In the genomic region with DNA sequence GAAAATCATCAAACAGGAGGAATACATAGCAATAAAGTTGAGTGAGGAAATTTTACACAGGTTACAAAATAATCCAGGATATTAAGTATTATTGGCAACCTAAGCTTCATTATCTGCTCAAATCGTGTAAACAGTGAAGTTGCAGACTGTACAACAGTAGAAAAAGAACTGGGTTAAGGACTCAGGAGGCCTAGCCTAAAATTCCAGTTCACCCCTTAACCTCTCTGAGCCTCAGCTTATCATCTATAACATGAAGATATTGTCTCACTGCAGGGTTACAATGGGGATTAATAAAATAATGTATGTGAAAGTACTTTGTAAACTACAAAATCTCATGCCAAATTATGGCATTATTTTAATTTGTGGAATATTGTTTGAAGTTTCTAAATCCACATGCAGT, we compare ENCODE assay signal across 12 cellular contexts. TPM values are rescaled to one million over a fixed set of nuclear protein-coding genes. Genes with fewer than 3 reads are reported as not detected.
A peak's percentile ranks its signal among the peaks of the same experiment; 100 is the strongest.
DNase-seq lines count a peak whose midpoint lies in the region; ATAC-seq and TF ChIP-seq lines count a peak whose summit lies in the region.
"Had no signal": no experiment of that assay in that cellular context is flagged by ENCODE, and none has a peak within 500 bp of the region (broad histone marks: within the 10 kb centered on the region; RNA-seq: fewer than 3 reads in every experiment).

No MANE protein-coding gene starts in this region.

- no peaks in the 10 kb centered on the region for H3K9me2 ChIP-seq in hepatocyte (replicated peaks; ENCODE audit: insufficient read depth)
- H3K9me2 ChIP-seq in GM23338 (ENCODE audit: insufficient read depth) = no peaks in the 10 kb centered on the region; the same call in 1 of the 2 replicates

- peaks cover 2% of the 10 kb centered on the region for H3K36me3 Mint-ChIP-seq in activated T-cell treated with anti-CD3 and anti-CD28 coated beads, Interleukin-2, amount 50 U/mL, for 4 hours (ENCODE audit: insufficient read depth)
- peaks cover 4% of the 10 kb centered on the region for H3K36me3 Mint-ChIP-seq in T-cell
- H3K36me3 Mint-ChIP-seq in stimulated activated memory B cell treated with anti-CD40 and anti-IgM and Interleukin-4, amounts not matched to agents 10 μg/mL and 1 μg/mL and 100 μg/mL, for 72 hours = peaks cover 15% of the 10 kb centered on the region
- peaks cover 3% of the 10 kb centered on the region; the same call in 1 of the 3 replicates for H3K36me3 Mint-ChIP-seq in GM23338 (ENCODE audit: low read depth)

- CTCF ChIA-PET in T-cell (lab: Charles Lee) = interaction anchor here (0.7 to 1.9 kb wide), 5 partner anchors 10 to 25 kb away, joined by 3 to 7 read pairs (median 4); no protein-coding TSS in a partner anchor

- no peak overlapping the region for H3K27ac ChIP-seq in hepatocyte
- no peak overlapping the region for H3K27ac ChIP-seq in GM23338 (ENCODE audit: low read depth)

- ATAC-seq in activated T-cell treated with anti-CD3 and anti-CD28 coated beads, Interleukin-2, amount 50 U/mL, for 4 hours = no peak
- peak in 1 of 4 experiments; percentile 31 for ATAC-seq in T-cell (replicated peaks in 1 of 4)
- no peak for ATAC-seq in stimulated activated memory B cell treated with anti-CD40 and anti-IgM and Interleukin-4, amounts not matched to agents 10 μg/mL and 1 μg/mL and 100 μg/mL, for 72 hours
- no peak for ATAC-seq in GM23338
- ATAC-seq in HG03460 (IDR thresholded peaks at IDR 0.05; ENCODE audit: unreplicated experiment) = no peak
- no peak for ATAC-seq in HG03565 (IDR thresholded peaks at IDR 0.05; ENCODE audit: unreplicated experiment)

- peak overlapping the region; percentile 61 to 87 for H3K27ac Mint-ChIP-seq in T-cell
- H3K27ac Mint-ChIP-seq in stimulated activated memory B cell treated with anti-CD40 and anti-IgM and Interleukin-4, amounts not matched to agents 10 μg/mL and 1 μg/mL and 100 μg/mL, for 72 hours = no peak overlapping the region
- H3K27ac Mint-ChIP-seq in GM23338 = no peak overlapping the region

- H3K4me1 ChIP-seq in hepatocyte (ENCODE audit: insufficient read depth) (no peaks in the 10 kb centered on the region), GM23338 (ENCODE audit: insufficient read depth) (no peaks in the 10 kb centered on the region)

- H3K4me3 ChIP-seq in hepatocyte (no peak overlapping the region), GM23338 (no peak overlapping the region)

- H2AFZ ChIP-seq in hepatocyte (no peak overlapping the region), GM23338 (no peak overlapping the region)

- no peaks in the 10 kb centered on the region for H3K27me3 Mint-ChIP-seq in activated T-cell treated with anti-CD3 and anti-CD28 coated beads, Interleukin-2, amount 50 U/mL, for 4 hours (ENCODE audit: low read depth)
- H3K27me3 Mint-ChIP-seq in T-cell (no peaks in the 10 kb centered on the region), GM23338 (ENCODE audit: insufficient read depth, low read depth, poor library complexity) (peaks cover 4% of the 10 kb centered on the region)
- H3K27me3 Mint-ChIP-seq in stimulated activated memory B cell treated with anti-CD40 and anti-IgM and Interleukin-4, amounts not matched to agents 10 μg/mL and 1 μg/mL and 100 μg/mL, for 72 hours = no peaks in the 10 kb centered on the region

- peaks cover 4% of the 10 kb centered on the region for H3K9me3 Mint-ChIP-seq in activated T-cell treated with anti-CD3 and anti-CD28 coated beads, Interleukin-2, amount 50 U/mL, for 4 hours
- H3K9me3 Mint-ChIP-seq in T-cell = no peaks in the 10 kb centered on the region
- H3K9me3 Mint-ChIP-seq in stimulated activated memory B cell treated with anti-CD40 and anti-IgM and Interleukin-4, amounts not matched to agents 10 μg/mL and 1 μg/mL and 100 μg/mL, for 72 hours = peaks cover 3% of the 10 kb centered on the region
- H3K9me3 Mint-ChIP-seq in GM23338 = no peaks in the 10 kb centered on the region; the same call in 2 of the 3 replicates
- H3K9me3 Mint-ChIP-seq: neural crest cell had no signal

- POLR2A ChIA-PET in T-cell (lab: Charles Lee) = interaction anchor here in 1 of 2 donors (0.7 kb wide), 1 partner anchor 16 kb away, joined by 3 read pairs; no protein-coding TSS in a partner anchor

- H3K79me2 ChIP-seq in hepatocyte (peaks cover 8% of the 10 kb centered on the region), GM23338 (replicated peaks; ENCODE audit: insufficient read depth) (peaks cover 39% of the 10 kb centered on the region)

- H4K20me1 ChIP-seq in hepatocyte (ENCODE audit: insufficient read depth, poor library complexity, severe bottlenecking) (no peaks in the 10 kb centered on the region), GM23338 (replicated peaks; ENCODE audit: insufficient read depth) (no peaks in the 10 kb centered on the region)

- TF ChIP-seq CTCF in hepatocyte (IDR thresholded peaks at IDR 0.05; ENCODE audit: poor library complexity) = no peak
- TF ChIP-seq CTCF in GM23338 (conservative IDR thresholded peaks at IDR 0.05; ENCODE audit: low read depth in 2 of 2) = no peak

- no peaks in the 10 kb centered on the region for H3K9me3 ChIP-seq in hepatocyte (ENCODE audit: low read depth)

- H3K27me3 ChIP-seq in hepatocyte = no peaks in the 10 kb centered on the region
- H3K27me3 ChIP-seq in GM23338 (ENCODE audit: insufficient read depth) = no peaks in the 10 kb centered on the region

- H3K36me3 ChIP-seq in hepatocyte (replicated peaks; ENCODE audit: insufficient read depth, low read depth) = no peaks in the 10 kb centered on the region
- no peaks in the 10 kb centered on the region for H3K36me3 ChIP-seq in GM23338 (ENCODE audit: insufficient read depth)

- H3K4me1 Mint-ChIP-seq in activated T-cell treated with anti-CD3 and anti-CD28 coated beads, Interleukin-2, amount 50 U/mL, for 4 hours (ENCODE audit: low read depth) = peaks cover 12% of the 10 kb centered on the region
- H3K4me1 Mint-ChIP-seq in T-cell = peaks cover 11 to 32% (median 13%) of the 10 kb centered on the region in 3 donors
- peaks cover 30% of the 10 kb centered on the region for H3K4me1 Mint-ChIP-seq in stimulated activated memory B cell treated with anti-CD40 and anti-IgM and Interleukin-4, amounts not matched to agents 10 μg/mL and 1 μg/mL and 100 μg/mL, for 72 hours
- no peaks in the 10 kb centered on the region for H3K4me1 Mint-ChIP-seq in GM23338
- H3K4me1 Mint-ChIP-seq: neural crest cell had no signal

- WGBS in hepatocyte (ENCODE audit: low lambda C conversion rate, missing lambda C conversion rate) = 27% methylated on average over 1 of the region's 1 CpG

- H3K4me2 ChIP-seq in hepatocyte (peak overlapping the region; percentile 45), GM23338 (no peak overlapping the region)

- no peak for DNase-seq in activated T-cell treated with anti-CD3 and anti-CD28 coated beads, Interleukin-2, amount 50 U/mL, for 4 hours
- DNase-seq in activated T-cell treated with anti-CD3 and anti-CD28 coated beads, Interleukin-2, amount 50 U/mL, for 1 hour = no peak
- DNase-seq in T-cell (no peak), hepatocyte (ENCODE audit: low spot score) (no peak), GM23338 (ENCODE audit: low spot score) (no peak)
- DNase-seq: activated CD4-positive, CD25-positive, alpha-beta regulatory T cell; amniotic stem cell; NCI-H2107 had no signal

- no peaks in the 10 kb centered on the region for H3F3A ChIP-seq in GM23338 (replicated peaks; ENCODE audit: low read depth)

- peak overlapping the region; percentile 74 for H3K4me3 Mint-ChIP-seq in activated T-cell treated with anti-CD3 and anti-CD28 coated beads, Interleukin-2, amount 50 U/mL, for 4 hours
- H3K4me3 Mint-ChIP-seq in T-cell (peak overlapping the region; percentile 60 to 74 (median 73)), GM23338 (no peak overlapping the region)
- H3K4me3 Mint-ChIP-seq in stimulated activated memory B cell treated with anti-CD40 and anti-IgM and Interleukin-4, amounts not matched to agents 10 μg/mL and 1 μg/mL and 100 μg/mL, for 72 hours = peak overlapping the region; percentile 64
- H3K4me3 Mint-ChIP-seq: neural crest cell had no signal

RNA-seq across cellular contexts. Expression of a gene that starts 26.0 kb away (rescaled TPM):
- 10 to 100 TPM; 35.7 to 36.8 (median 36.5) TPM for total RNA-seq in activated T-cell treated with anti-CD3 and anti-CD28 coated beads, Interleukin-2, amount 50 U/mL, for 4 hours
- 10 to 100 TPM; 36.6 to 69.6 (median 45.4) TPM for total RNA-seq in T-cell
- 18.8 and 20.6 TPM in 2 replicates for total RNA-seq in hepatocyte
- polyA plus RNA-seq in hepatocyte = 6.2 and 7.2 TPM in 2 replicates
- 27.2 and 28.9 TPM in 2 replicates for total RNA-seq in GM23338 (2014; rRNA removed; shearing (Covaris generic))
- polyA plus RNA-seq in GM23338 (2016; fragmentation: Nextera tagmentation; extraction: Ambion mirVana) = 9.0 and 11.2 TPM in 2 replicates

Comparison
In these comparisons a context has a peak if more than half of its experiments do, and no peak if none do; other contexts are left out.
1. H3K27ac Mint-ChIP-seq: peak in T-cell (2 of 2); none in stimulated activated memory B cell treated with anti-CD40 and anti-IgM and Interleukin-4, amounts not matched to agents 10 μg/mL and 1 μg/mL and 100 μg/mL, for 72 hours (single experiment) and GM23338 (single experiment).